ENCODE assay signal across 8 cellular contexts in genomic region chr6:42661540-42662153, GRCh38.
DNase-seq lines count a peak whose midpoint lies in the region; ATAC-seq and TF ChIP-seq lines count a peak whose summit lies in the region.

No MANE protein-coding gene starts in this region.

- H3K36me3 Mint-ChIP-seq in T-cell = peaks cover 54% of the 10 kb centered on the region

- peaks cover 0 to 3% (median 0%) of the 10 kb centered on the region in 3 donors for H3K4me1 Mint-ChIP-seq in T-cell

- ATAC-seq in T-cell (replicated peaks in 1 of 4) (peak; percentile 87 to 96 (median 91)), heart right ventricle (peak in 7 of 8 donors; percentile 61 to 90 (median 82)), HG03280 (IDR thresholded peaks at IDR 0.05; ENCODE audit: unreplicated experiment) (no peak), HG02840 (IDR thresholded peaks at IDR 0.05; ENCODE audit: low FRiP score, unreplicated experiment) (no peak)

- 0 to 2% (median 0%) methylated on average over 5 of the region's 5 CpGs for WGBS in adrenal gland, 4 donors
- 1 to 2% methylated on average over 5 of the region's 5 CpGs for WGBS in heart right ventricle, 2 donors

- POLR2A ChIA-PET in GM10248 (lab: Yijun Ruan, JAX) (no interaction called here), T-cell (lab: Charles Lee) (interaction anchor here in 1 of 2 donors (0.7 kb wide), 1 partner anchor 267 kb away, joined by 7 read pairs; no protein-coding TSS in a partner anchor)

- H3K27ac Mint-ChIP-seq in T-cell = peak overlapping the region; percentile 5 to 12

- intact Hi-C loops in adrenal gland (cut with DNase I) = loop anchor here (5.0 to 10.0 kb wide), 2 partner anchors 213 to 216 kb away; partner anchors contain the start of gene RPL7L1 (in 2 of the 2)
- intact Hi-C loops in heart right ventricle (cut with DNase I) = loop anchor here (1.0 to 10.0 kb wide), 10 partner anchors 63 to 237 kb away; partner anchors contain the start of genes RPL7L1 (in 7 of the 10) and PRPH2 (in 2 of the 10)

- H3K4me3 Mint-ChIP-seq in T-cell = no peak overlapping the region

- peak; percentile 59 for DNase-seq in GM10248 (ENCODE audit: extremely low spot score)
- DNase-seq in NCI-H146 (lab: John Stamatoyannopoulos, UW) = peak; percentile 84
- peak; percentile 66 to 89 (median 83) for DNase-seq in T-cell
- DNase-seq in adrenal gland = peak; percentile 74 to 96 (median 84)
- peak; percentile 68 to 81 for DNase-seq in heart right ventricle
- DNase-seq in putamen (ENCODE audit: low spot score) = peak; percentile 69

- H3K9me3 Mint-ChIP-seq in T-cell = no peaks in the 10 kb centered on the region

- CTCF ChIA-PET in GM10248 (lab: Yijun Ruan, JAX) = interaction anchor here (0.6 to 4.8 kb wide), 47 partner anchors 8 to 354 kb away, joined by 3 to 34 read pairs (median 4); partner anchors contain the start of genes PRPH2, PTCRA and RPL7L1
- CTCF ChIA-PET in T-cell (lab: Charles Lee) = interaction anchor here (0.6 to 3.6 kb wide), 21 partner anchors 8 to 482 kb away, joined by 3 to 35 read pairs (median 5); partner anchors contain the start of genes PPP2R5D (in 1 of the 2), RPL7L1 (in 1 of the 2) and TBCC (in 1 of the 2)

- H3K27me3 ChIP-seq in adrenal gland = no peaks in the 10 kb centered on the region
- H3K27me3 ChIP-seq in heart right ventricle = no peaks in the 10 kb centered on the region

- peak; percentile 78 for TF ChIP-seq CTCF in GM10248 (IDR thresholded peaks at IDR 0.05; ENCODE audit: control extremely low read depth, extremely low read depth, low read depth, missing control alignments)
- peak; percentile 84 to 96 (median 91) for TF ChIP-seq CTCF in adrenal gland (IDR thresholded peaks at IDR 0.05)
- TF ChIP-seq CTCF in heart right ventricle (IDR thresholded peaks at IDR 0.05) = peak; percentile 81 to 95 (median 91)

- H3K4me3 ChIP-seq in adrenal gland = no peak overlapping the region
- no peak overlapping the region for H3K4me3 ChIP-seq in heart right ventricle

- H3K27me3 Mint-ChIP-seq in T-cell = no peaks in the 10 kb centered on the region

- H3K9me3 ChIP-seq in adrenal gland (replicated peaks in 1 of 3) (no peaks in the 10 kb centered on the region), heart right ventricle (no peaks in the 10 kb centered on the region)

- no peak overlapping the region for H3K27ac ChIP-seq in adrenal gland
- H3K27ac ChIP-seq in heart right ventricle = no peak overlapping the region

- no peak for TF ChIP-seq POLR2A in adrenal gland (IDR thresholded peaks at IDR 0.05)

- H3K36me3 ChIP-seq in adrenal gland (replicated peaks in 1 of 2) (peaks cover 0 to 80% of the 10 kb centered on the region in 2 donors), heart right ventricle (peaks cover 0 to 97% (median 65%) of the 10 kb centered on the region in 9 donors)

- H3K4me1 ChIP-seq in adrenal gland (replicated peaks in 1 of 2) = peaks cover 0 to 11% of the 10 kb centered on the region in 2 donors
- H3K4me1 ChIP-seq in heart right ventricle = no peaks in the 10 kb centered on the region

Comparison
In these comparisons a context has a peak if more than half of its experiments do, and no peak if none do; other contexts are left out.
1. ATAC-seq: peak in T-cell (4 of 4) and heart right ventricle (7 of 8); none in HG03280 (single experiment) and HG02840 (single experiment).
2. Peak in every context shown above with its lines, with median percentiles within 50 percentile points of each other: DNase-seq and CTCF ChIP-seq.